8 cellular contexts compared by ENCODE assay signal in the genomic region with DNA sequence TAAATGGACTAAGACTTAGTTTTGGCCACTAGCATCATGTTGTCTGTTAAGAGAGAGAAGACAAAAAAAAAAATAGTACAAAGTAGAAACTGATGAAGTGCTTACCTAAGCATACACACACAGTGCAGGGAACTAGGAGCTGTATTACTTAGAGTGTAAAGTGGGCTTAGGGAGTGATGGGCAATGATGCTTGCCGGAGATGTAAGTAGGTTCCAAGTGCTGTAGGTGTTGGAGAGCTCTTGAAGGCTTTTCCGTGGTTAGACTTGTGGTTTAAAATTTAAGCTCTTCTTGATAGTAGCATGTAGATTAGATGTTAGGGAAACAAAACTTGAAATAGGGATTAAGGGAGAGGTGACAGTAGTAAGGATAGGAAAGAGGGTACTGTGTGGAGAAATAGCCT. TPM values are rescaled to one million over a fixed set of nuclear protein-coding genes. Genes with fewer than 3 reads are reported as not detected.
A peak's percentile ranks its signal among the peaks of the same experiment; 100 is the strongest.
DNase-seq lines count a peak whose midpoint lies in the region; ATAC-seq, FAIRE-seq and TF ChIP-seq lines count a peak whose summit lies in the region.

No MANE protein-coding gene starts in this region.

- intact Hi-C loops in left ventricle myocardium superior (cut with micrococcal nuclease), result no loop called here

- H3K36me3 Mint-ChIP-seq in endodermal cell (ENCODE audit: low read depth), result peaks cover 17% of the 10 kb centered on the region

- H3K9me3 Mint-ChIP-seq in endodermal cell, result peaks cover 25% of the 10 kb centered on the region

- ATAC-seq in left ventricle myocardium superior, result no peak

- H3K27me3 ChIP-seq in cardiac muscle cell (no peaks in the 10 kb centered on the region), Peyer's patch (no peaks in the 10 kb centered on the region), endodermal cell (ENCODE audit: control insufficient read depth, insufficient read depth, low read length, poor library complexity, severe bottlenecking) (no peaks in the 10 kb centered on the region), parathyroid adenoma (ENCODE audit: control insufficient read depth, insufficient read depth, low read length) (no peaks in the 10 kb centered on the region)

- H3K9ac ChIP-seq in endodermal cell (ENCODE audit: extremely low read depth, low read length, poor library complexity, severe bottlenecking), result no peak overlapping the region
- H3K9ac ChIP-seq in parathyroid adenoma, result no peak overlapping the region

- H3K27ac ChIP-seq in cardiac muscle cell, result no peak overlapping the region
- H3K27ac ChIP-seq in Peyer's patch, result no peak overlapping the region
- H3K27ac ChIP-seq in endodermal cell (ENCODE audit: low read depth, low read length), result no peak overlapping the region
- H3K27ac ChIP-seq in parathyroid adenoma, result no peak overlapping the region

- peaks cover 14% of the 10 kb centered on the region for H3K4me1 Mint-ChIP-seq in endodermal cell

- no peak for TF ChIP-seq CTCF in cardiac muscle cell (IDR thresholded peaks at IDR 0.05; ENCODE audit: low read depth, low read length)
- TF ChIP-seq CTCF in Peyer's patch (IDR thresholded peaks at IDR 0.05), result no peak
- no peak for TF ChIP-seq CTCF in endodermal cell (conservative IDR thresholded peaks at IDR 0.05)
- TF ChIP-seq CTCF in parathyroid adenoma (IDR thresholded peaks at IDR 0.05), result no peak
- TF ChIP-seq CTCF in D721Med (IDR thresholded peaks at IDR 0.05; ENCODE audit: insufficient read depth, missing control alignments), result no peak

- DNase-seq in cardiac muscle cell (ENCODE audit: low read depth in 1 of 2, low spot score in 1 of 2) (peak; percentile 22 to 37), left ventricle myocardium superior (no peak), Peyer's patch (no peak), endodermal cell (no peak), D721Med (ENCODE audit: insufficient read length, low spot score) (no peak)
- no peak for DNase-seq in activated effector memory CD4-positive, alpha-beta T cell treated with anti-CD3 and anti-CD28 coated beads, Interleukin-2, amount 50 U/mL, for 16 hours
- DNase-seq in activated CD4-positive, alpha-beta T cell treated with anti-CD3 and anti-CD28 coated beads, Interleukin-2, amount 50 U/mL, for 1 hour, result no peak

- no peak for FAIRE-seq in D721Med (lab: Jason Lieb, UNC)

- H3K27ac Mint-ChIP-seq in endodermal cell, result no peak overlapping the region

- peak overlapping the region; percentile 83 for H3K4me2 ChIP-seq in parathyroid adenoma (ENCODE audit: low read length)

- 54 to 60% methylated on average over 2 of the region's 2 CpGs for WGBS in endodermal cell (ENCODE audit: insufficient coverage in 1 of 2, insufficient read length in 1 of 2), 2 experiments

- H3K9me3 ChIP-seq in cardiac muscle cell (ENCODE audit: low read depth), result no peaks in the 10 kb centered on the region
- H3K9me3 ChIP-seq in Peyer's patch, result no peaks in the 10 kb centered on the region
- H3K9me3 ChIP-seq in endodermal cell (ENCODE audit: control insufficient read depth, low read length), result peaks cover 30% of the 10 kb centered on the region
- no peaks in the 10 kb centered on the region for H3K9me3 ChIP-seq in parathyroid adenoma (ENCODE audit: control insufficient read depth, low read length)

- H3K4me3 Mint-ChIP-seq in endodermal cell, result peak overlapping the region; percentile 87

- H2AFZ ChIP-seq in parathyroid adenoma, result no peak overlapping the region

- TF ChIP-seq POLR2A in Peyer's patch (IDR thresholded peaks at IDR 0.05), result no peak

- peaks cover 12% of the 10 kb centered on the region for H3K4me1 ChIP-seq in cardiac muscle cell (ENCODE audit: low read depth)
- peaks cover 0 to 31% (median 8%) of the 10 kb centered on the region in 4 donors for H3K4me1 ChIP-seq in Peyer's patch
- peaks cover 2% of the 10 kb centered on the region for H3K4me1 ChIP-seq in endodermal cell (ENCODE audit: control insufficient read depth, insufficient read depth, low read length)
- no peaks in the 10 kb centered on the region for H3K4me1 ChIP-seq in parathyroid adenoma

- no peaks in the 10 kb centered on the region for H3K36me3 ChIP-seq in cardiac muscle cell
- no peaks in the 10 kb centered on the region for H3K36me3 ChIP-seq in Peyer's patch
- no peaks in the 10 kb centered on the region for H3K36me3 ChIP-seq in endodermal cell (ENCODE audit: control insufficient read depth, insufficient read depth, low read length)
- no peaks in the 10 kb centered on the region for H3K36me3 ChIP-seq in parathyroid adenoma (ENCODE audit: control insufficient read depth, insufficient read depth, low read length)

- H3K79me2 ChIP-seq in parathyroid adenoma, result peaks cover 51% of the 10 kb centered on the region

- no peaks in the 10 kb centered on the region for H3K27me3 Mint-ChIP-seq in endodermal cell (ENCODE audit: insufficient read depth)

- peak overlapping the region; percentile 59 for H3K4me3 ChIP-seq in cardiac muscle cell
- peak overlapping the region in 3 of 4 donors; percentile 83 to 88 (median 85) for H3K4me3 ChIP-seq in Peyer's patch
- H3K4me3 ChIP-seq in endodermal cell (ENCODE audit: low read length), result peak overlapping the region; percentile 90
- peak overlapping the region; percentile 78 for H3K4me3 ChIP-seq in parathyroid adenoma (ENCODE audit: low read depth, low read length)

RNA-seq across cellular contexts. Expression of gene MIA2, which starts 34.7 kb away (rescaled TPM):
- total RNA-seq in cardiac muscle cell, result 5.8 and 20.6 TPM in 2 replicates
- 14.4 and 17.7 TPM in 2 replicates for polyA plus RNA-seq in cardiac muscle cell
- 26.5 TPM for total RNA-seq in left ventricle myocardium superior
- 100 to 1,000 TPM in 3 of 4 donors, 10 to 100 TPM in 1; 44.6 to 143 (median 128) TPM for total RNA-seq in Peyer's patch
- total RNA-seq in endodermal cell, result 10 to 100 TPM; 16.8 to 26.5 TPM
- 13.9 TPM for polyA plus RNA-seq in endodermal cell (2013, experiment 1 of 2)
- polyA plus RNA-seq in endodermal cell (2013, experiment 2 of 2), result 14.1 TPM

Comparison
In these comparisons a context has a peak if more than half of its experiments do, and no peak if none do; other contexts are left out.
1. DNase-seq: peak in cardiac muscle cell (2 of 2); none in left ventricle myocardium superior (single experiment), Peyer's patch (0 of 3), endodermal cell (single experiment), activated effector memory CD4-positive, alpha-beta T cell treated with anti-CD3 and anti-CD28 coated beads, Interleukin-2, amount 50 U/mL, for 16 hours (single experiment), activated CD4-positive, alpha-beta T cell treated with anti-CD3 and anti-CD28 coated beads, Interleukin-2, amount 50 U/mL, for 1 hour (single experiment) and D721Med (single experiment).
2. Peak in every context shown above with its lines, with median percentiles within 50 percentile points of each other: H3K4me3 ChIP-seq.